Comparison of ENCODE assay signal across 27 cellular contexts in genomic region chr16:6605490-6605889, GRCh38.
DNase-seq lines count a peak whose midpoint lies in the region; ATAC-seq, FAIRE-seq and TF ChIP-seq lines count a peak whose summit lies in the region.
"Had no signal": no experiment of that assay in that cellular context is flagged by ENCODE, and none has a peak within 500 bp of the region (broad histone marks: within the 10 kb centered on the region; RNA-seq: fewer than 3 reads in every experiment).

No MANE protein-coding gene starts in this region.

- CTCF ChIA-PET in activated CD8-positive, alpha-beta T cell treated with anti-CD3 and anti-CD28 coated beads for 36 hours (lab: Charles Lee): no interaction called here

- H3K27ac ChIP-seq in VCaP (peak overlapping the region; percentile 73), small intestine (ENCODE audit: low read depth in 1 of 2, low read length in 1 of 2) (no peak overlapping the region)
- H3K27ac ChIP-seq: 22Rv1; A549; BLaER1 treated with 17β-estradiol and CSF1 and Interleukin-3, amounts not matched to agents 10 nM and 100 nM had no signal

- no peaks in the 10 kb centered on the region for H3K4me1 ChIP-seq in small intestine (ENCODE audit: control insufficient read depth in 2 of 2, insufficient read depth in 1 of 2, low read depth in 1 of 2, low read length in 1 of 2)
- H3K4me1 ChIP-seq: A549 had no signal

- TF ChIP-seq CTCF in LNCaP clone FGC (IDR thresholded peaks at IDR 0.05; ENCODE audit: control insufficient read depth, extremely low read depth, insufficient read depth): no peak
- no peak for TF ChIP-seq CTCF in VCaP (conservative IDR thresholded peaks at IDR 0.05)
- no peak for TF ChIP-seq CTCF in activated CD8-positive, alpha-beta T cell treated with anti-CD3 and anti-CD28 coated beads for 36 hours (IDR thresholded peaks at IDR 0.05)

- no peaks in the 10 kb centered on the region for H3K4me1 Mint-ChIP-seq in activated CD8-positive, alpha-beta T cell treated with anti-CD3 and anti-CD28 coated beads for 36 hours (ENCODE audit: low read depth)
- H3K4me1 Mint-ChIP-seq: B cell; CD14-positive monocyte; CD4-positive, alpha-beta memory T cell; CD4-positive, CD25-positive, alpha-beta regulatory T cell; CD8-positive, alpha-beta memory T cell had no signal

- no peak overlapping the region for H3K27ac Mint-ChIP-seq in activated CD8-positive, alpha-beta T cell treated with anti-CD3 and anti-CD28 coated beads for 36 hours
- H3K27ac Mint-ChIP-seq: B cell; CD14-positive monocyte; CD4-positive, alpha-beta memory T cell; CD4-positive, CD25-positive, alpha-beta regulatory T cell; CD8-positive, alpha-beta memory T cell had no signal

- H3K4me3 ChIP-seq in LNCaP clone FGC (ENCODE audit: low read depth, low read length): no peak overlapping the region; the same call in 1 of the 2 replicates
- no peak overlapping the region for H3K4me3 ChIP-seq in small intestine (ENCODE audit: low read depth in 1 of 2, low read length in 2 of 2)
- H3K4me3 ChIP-seq: A549; BLaER1 treated with 17β-estradiol and CSF1 and Interleukin-3, amounts not matched to agents 10 nM and 100 nM had no signal

- no peaks in the 10 kb centered on the region for H3K27me3 Mint-ChIP-seq in activated CD8-positive, alpha-beta T cell treated with anti-CD3 and anti-CD28 coated beads for 36 hours
- H3K27me3 Mint-ChIP-seq: B cell; CD4-positive, alpha-beta memory T cell; CD4-positive, CD25-positive, alpha-beta regulatory T cell had no signal

- intact Hi-C loops in activated CD8-positive, alpha-beta T cell treated with anti-CD3 and anti-CD28 coated beads for 36 hours (cut with micrococcal nuclease): no loop called here

- H3K36me3 ChIP-seq in small intestine (ENCODE audit: control insufficient read depth in 2 of 2, insufficient read depth in 2 of 2, low read length in 2 of 2): no peaks in the 10 kb centered on the region
- H3K36me3 ChIP-seq: BLaER1 treated with 17β-estradiol and CSF1 and Interleukin-3, amounts not matched to agents 10 nM and 100 nM had no signal

- H3K9me3 Mint-ChIP-seq in activated CD8-positive, alpha-beta T cell treated with anti-CD3 and anti-CD28 coated beads for 36 hours: peaks cover 2% of the 10 kb centered on the region

- POLR2A ChIA-PET in activated CD8-positive, alpha-beta T cell treated with anti-CD3 and anti-CD28 coated beads for 36 hours (lab: Charles Lee): no interaction called here

- peak; percentile 57 for DNase-seq in DMS79 treated with DMSO at 0.1 percent for 48 hours (lab: John Stamatoyannopoulos, UW)
- DNase-seq in DMS79 (lab: John Stamatoyannopoulos, UW): no peak
- peak; percentile 79 for DNase-seq in LNCaP clone FGC (ENCODE audit: low read depth)
- peak; percentile 12 for DNase-seq in small intestine
- no peak for DNase-seq in NCI-H2171 (lab: John Stamatoyannopoulos, UW)
- DNase-seq in activated CD8-positive, alpha-beta T cell treated with anti-CD3 and anti-CD28 coated beads for 36 hours: no peak
- DNase-seq: AML-193; CD4-positive, alpha-beta memory T cell; CD4-positive, CD25-positive, alpha-beta regulatory T cell; CD8-positive, alpha-beta memory T cell; COR-L47; DMS 273 treated with DMSO at 0.1 percent for 48 hours; DMS153; DMS53; DND-41; EL; GF-D8 had no signal

- 52 to 78% (median 55%) methylated on average over 11 of the region's 11 CpGs for WGBS in small intestine, 3 donors

- no peak for ATAC-seq in GM18498 (IDR thresholded peaks at IDR 0.05; ENCODE audit: unreplicated experiment)
- no peak for ATAC-seq in activated CD8-positive, alpha-beta T cell treated with anti-CD3 and anti-CD28 coated beads for 36 hours
- ATAC-seq: A549 had no signal

- H3K36me3 Mint-ChIP-seq in activated CD8-positive, alpha-beta T cell treated with anti-CD3 and anti-CD28 coated beads for 36 hours (ENCODE audit: low read depth): no peaks in the 10 kb centered on the region
- H3K36me3 Mint-ChIP-seq: CD14-positive monocyte; CD4-positive, alpha-beta memory T cell; CD4-positive, CD25-positive, alpha-beta regulatory T cell; CD8-positive, alpha-beta memory T cell had no signal

- no peaks in the 10 kb centered on the region for H3K27me3 ChIP-seq in small intestine (ENCODE audit: control insufficient read depth in 2 of 2, insufficient read depth in 2 of 2, low read length in 2 of 2)
- H3K27me3 ChIP-seq: BLaER1 treated with 17β-estradiol and CSF1 and Interleukin-3, amounts not matched to agents 10 nM and 100 nM had no signal

- H3K9me3 ChIP-seq in small intestine (ENCODE audit: control insufficient read depth, low read depth): no peaks in the 10 kb centered on the region
- H3K9me3 ChIP-seq: A549; BLaER1 treated with 17β-estradiol and CSF1 and Interleukin-3, amounts not matched to agents 10 nM and 100 nM had no signal

- H3K4me3 Mint-ChIP-seq in activated CD8-positive, alpha-beta T cell treated with anti-CD3 and anti-CD28 coated beads for 36 hours: no peak overlapping the region
- H3K4me3 Mint-ChIP-seq: B cell; CD14-positive monocyte; CD4-positive, alpha-beta memory T cell; CD4-positive, CD25-positive, alpha-beta regulatory T cell; CD8-positive, alpha-beta memory T cell had no signal

- no peak for FAIRE-seq in small intestine (lab: Jason Lieb, UNC)
- FAIRE-seq: A549, G401.6, GM12891, GM18507 had no signal

Comparison
In these comparisons a context has a peak if more than half of its experiments do, and no peak if none do; other contexts are left out.
1. DNase-seq: peak in DMS79 treated with DMSO at 0.1 percent for 48 hours (single experiment), LNCaP clone FGC (single experiment) and small intestine (single experiment); none in DMS79 (single experiment), NCI-H2171 (single experiment) and activated CD8-positive, alpha-beta T cell treated with anti-CD3 and anti-CD28 coated beads for 36 hours (single experiment).